ENCODE assay signal across 8 cellular contexts in genomic region chr6:75812560-75812959, GRCh38.
"Had no signal": no experiment of that assay in that cellular context is flagged by ENCODE, and none has a peak within 500 bp of the region (broad histone marks: within the 10 kb centered on the region; RNA-seq: fewer than 3 reads in every experiment).

No MANE protein-coding gene starts in this region.

- H3K36me3 ChIP-seq: HAP-1 had no signal

- H3K9ac ChIP-seq: GM23248 had no signal

- H3K4me1 ChIP-seq: HAP-1 had no signal

- H3K9me3 ChIP-seq: HAP-1 had no signal

- H3K4me3 ChIP-seq: GM23248, HAP-1 had no signal

- FAIRE-seq: HepG2 had no signal

- H2AFZ ChIP-seq: GM23248 had no signal

- ATAC-seq: HCT116, HepG2 had no signal

- DNase-seq: GM23248, GOT3, H7, KG1 had no signal

- H3K27ac ChIP-seq: GM23248, HL-60 had no signal
